1 cellular context compared by ENCODE assay signal in the genomic region with DNA sequence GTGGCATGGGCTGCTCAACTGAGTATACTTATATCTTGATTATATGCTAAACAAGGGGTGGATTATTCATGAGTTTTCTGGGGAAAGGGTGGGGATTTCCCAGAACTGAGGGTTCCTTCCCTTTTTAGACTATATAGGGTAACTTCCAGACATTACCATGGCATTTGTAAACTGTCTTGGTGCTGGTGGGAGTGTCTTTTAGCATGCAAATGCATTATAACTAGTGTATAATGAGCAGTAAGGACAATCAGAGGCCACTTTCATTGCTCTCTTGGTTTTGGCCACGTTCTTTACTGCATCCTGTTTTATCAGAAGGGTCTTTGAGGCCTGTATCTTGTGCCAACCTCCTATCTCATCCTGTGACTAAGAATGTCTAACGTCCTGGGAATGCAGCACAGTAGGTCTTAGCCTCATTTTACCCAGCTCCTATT.
TF ChIP-seq lines count a peak whose summit lies in the region.

No MANE protein-coding gene starts in this region.

TF ChIP-seq in K562, 482 proteins besides CTCF, POLR2A, EP300 and RAD21:
- TF ChIP-seq, protein P1, sequence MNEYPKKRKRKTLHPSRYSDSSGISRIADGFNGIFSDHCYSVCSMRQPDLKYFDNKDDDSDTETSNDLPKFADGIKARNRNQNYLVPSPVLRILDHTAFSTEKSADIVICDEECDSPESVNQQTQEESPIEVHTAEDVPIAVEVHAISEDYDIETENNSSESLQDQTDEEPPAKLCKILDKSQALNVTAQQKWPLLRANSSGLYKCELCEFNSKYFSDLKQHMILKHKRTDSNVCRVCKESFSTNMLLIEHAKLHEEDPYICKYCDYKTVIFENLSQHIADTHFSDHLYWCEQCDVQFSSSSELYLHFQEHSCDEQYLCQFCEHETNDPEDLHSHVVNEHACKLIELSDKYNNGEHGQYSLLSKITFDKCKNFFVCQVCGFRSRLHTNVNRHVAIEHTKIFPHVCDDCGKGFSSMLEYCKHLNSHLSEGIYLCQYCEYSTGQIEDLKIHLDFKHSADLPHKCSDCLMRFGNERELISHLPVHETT (CRISPR knock-in tag; conservative IDR thresholded peaks at IDR 0.05 in 1 of 2, IDR thresholded peaks at IDR 0.05 in 1 of 2): no peak
- TF ChIP-seq ILK (tag; IDR thresholded peaks at IDR 0.05; ENCODE audit: borderline replicate concordance, low read depth) (no peak), RFX1 (IDR thresholded peaks at IDR 0.05) (peak; percentile 27; the same call in 1 of the 2 replicates), IRF2 (CRISPR knock-in tag; IDR thresholded peaks at IDR 0.05) (no peak), NFIC (IDR thresholded peaks at IDR 0.05) (no peak), SRF (CRISPR knock-in tag; IDR thresholded peaks at IDR 0.05) (peak in 1 of 2 experiments; percentile 36; a peak in 1 of 4 replicates), POLR3A (IDR thresholded peaks at IDR 0.05; ENCODE audit: borderline replicate concordance, extremely low read depth, insufficient read depth, insufficient read length) (no peak), BRCA1 (IDR thresholded peaks at IDR 0.05) (no peak), BRCA1 (CRISPR knock-in tag; IDR thresholded peaks at IDR 0.05) (no peak), ZFP1 (CRISPR knock-in tag; IDR thresholded peaks at IDR 0.05) (no peak), STAT5A (IDR thresholded peaks at IDR 0.05; ENCODE audit: borderline replicate concordance, low read length) (peak; percentile 44)
TF ChIP-seq in K562: peak in this region for 3.
